8 cellular contexts compared by ENCODE assay signal in genomic region chr17:65100316-65101140, GRCh38. TPM values are rescaled to one million over a fixed set of nuclear protein-coding genes. Genes with fewer than 3 reads are reported as not detected.
DNase-seq lines count a peak whose midpoint lies in the region; TF ChIP-seq lines count a peak whose summit lies in the region.

No MANE protein-coding gene starts in this region.

- peak overlapping the region; percentile 57 for H3K27ac ChIP-seq in temporal lobe (ENCODE audit: low read depth, low read length)

- H3K27me3 ChIP-seq in H7 (ENCODE audit: control insufficient read depth, insufficient read depth, low read length) (no peaks in the 10 kb centered on the region), Loucy (ENCODE audit: insufficient read depth, low read length, poor library complexity, severe bottlenecking) (no peaks in the 10 kb centered on the region)

- TF ChIP-seq CTCF in Loucy (conservative IDR thresholded peaks at IDR 0.05; ENCODE audit: low read length) = peak; percentile 82

- no peaks in the 10 kb centered on the region for H4K20me1 ChIP-seq in Loucy (ENCODE audit: insufficient read depth, low read length, poor library complexity, severe bottlenecking)

- DNase-seq in H7 = peak; percentile 92
- peak; percentile 84 for DNase-seq in SIG-M5 treated with dmso at 0.1 percent for 504 hours (lab: John Stamatoyannopoulos, UW; ENCODE audit: unreplicated experiment)
- DNase-seq in activated gamma-delta T cell treated with anti-CD3 and anti-CD28 coated beads, Interleukin-2, amount 50 U/mL, for 16 hours (ENCODE audit: low read depth) = peak; percentile 74
- DNase-seq in germinal center (ENCODE audit: low spot score) = peak; percentile 90
- peak; percentile 65 for DNase-seq in occipital lobe (lab: John Stamatoyannopoulos, UW)

- no peaks in the 10 kb centered on the region for H3K79me2 ChIP-seq in Loucy (ENCODE audit: insufficient read depth, low read length)

- H3K9me3 ChIP-seq in ES-I3 (ENCODE audit: control insufficient read depth, insufficient read depth, low read length) = no peaks in the 10 kb centered on the region
- H3K9me3 ChIP-seq in Loucy (ENCODE audit: insufficient read depth, low read depth, low read length) = no peaks in the 10 kb centered on the region

- H3K4me1 ChIP-seq in ES-I3 (ENCODE audit: insufficient read depth, low read length) = peaks cover 8% of the 10 kb centered on the region; the same call in 1 of the 2 replicates
- H3K4me1 ChIP-seq in Loucy (ENCODE audit: insufficient read depth, low read length, poor library complexity, severe bottlenecking) = peaks cover 34% of the 10 kb centered on the region

- peaks cover 6% of the 10 kb centered on the region; the same call in 1 of the 2 replicates for H3F3A ChIP-seq in Loucy (ENCODE audit: low read depth)

- peak overlapping the region; percentile 82 for H3K4me2 ChIP-seq in Loucy (ENCODE audit: low read depth, low read length, poor library complexity, severe bottlenecking)

- peak overlapping the region; percentile 57 for H3K4me3 ChIP-seq in H7 (ENCODE audit: insufficient read depth, low read depth, low read length)
- H3K4me3 ChIP-seq in Loucy (ENCODE audit: low read length, poor library complexity, severe bottlenecking) = peak overlapping the region; percentile 73

- H3K9ac ChIP-seq in ES-I3 (ENCODE audit: low read depth, low read length) (peak overlapping the region; percentile 64), Loucy (ENCODE audit: low read depth, low read length, poor library complexity, severe bottlenecking) (peak overlapping the region; percentile 67)

- H3K36me3 ChIP-seq in ES-I3 (ENCODE audit: insufficient read depth, low read length) (no peaks in the 10 kb centered on the region; the same call in 1 of the 2 replicates), H7 (replicated peaks; ENCODE audit: control insufficient read depth, insufficient read depth, low read length) (no peaks in the 10 kb centered on the region; the same call in 1 of the 2 replicates), Loucy (ENCODE audit: insufficient read depth, low read length) (no peaks in the 10 kb centered on the region)

- H3K9me2 ChIP-seq in Loucy (replicated peaks; ENCODE audit: low read depth, low read length) = no peaks in the 10 kb centered on the region

- H2AFZ ChIP-seq in Loucy (ENCODE audit: low read length) = peak overlapping the region; percentile 90

RNA-seq across cellular contexts. Expression of gene RGS9, which starts 36.6 kb away (rescaled TPM):
- total RNA-seq in H7 (2014; rRNA removed; shearing (Covaris generic)) = 5.1 and 7.9 TPM in 2 replicates
- total RNA-seq in occipital lobe (4.2 TPM), temporal lobe (13.8 TPM)

RNA-seq across cellular contexts. Expression of gene GNA13, which starts 44.0 kb away (rescaled TPM):
- total RNA-seq in H7 (2014; rRNA removed; shearing (Covaris generic)) = 50.4 and 58.0 TPM in 2 replicates
- 99.7 TPM for total RNA-seq in occipital lobe
- total RNA-seq in temporal lobe = 69.1 TPM

Comparison
In these comparisons a context has a peak if more than half of its experiments do, and no peak if none do; other contexts are left out.
1. Peak in every context shown above with its lines: DNase-seq, H3K4me3 ChIP-seq and H3K27ac ChIP-seq.